31 cellular contexts compared by ENCODE assay signal in genomic region chr12:93603762-93604161, GRCh38. TPM values are rescaled to one million over a fixed set of nuclear protein-coding genes. Genes with fewer than 3 reads are reported as not detected.
DNase-seq lines count a peak whose midpoint lies in the region; ATAC-seq and TF ChIP-seq lines count a peak whose summit lies in the region.
"Had no signal": no experiment of that assay in that cellular context is flagged by ENCODE, and none has a peak within 500 bp of the region (broad histone marks: within the 10 kb centered on the region; RNA-seq: fewer than 3 reads in every experiment).

No MANE protein-coding gene starts in this region.

- H3K4me3 ChIP-seq in heart right ventricle: no peak overlapping the region
- no peak overlapping the region for H3K4me3 ChIP-seq in right atrium auricular region
- H3K4me3 ChIP-seq: A549, cardiac muscle cell, coronary artery, GM23338, lower lobe of right lung, skin epidermis had no signal

- 35 to 38% methylated on average over 4 of the region's 4 CpGs for WGBS in heart right ventricle, 2 donors

- H3K9me3 Mint-ChIP-seq in activated T-helper 2 cell treated with anti-CD3 and anti-CD28 coated beads, Interferon-gamma antibody, Interleukin-2, Interleukin-4, amounts not matched to agents 10 μg/mL and 5 μg/mL and 100 μg/mL, durations not matched to agents 14 hours and 24 hours and 36 hours: no peaks in the 10 kb centered on the region
- H3K9me3 Mint-ChIP-seq: activated B cell treated with CpG ODN at 0.5 μM for 24 hours; activated T-cell treated with anti-CD3 and anti-CD28 coated beads, Interleukin-2, amount 50 U/mL, for 4 hours; CD4-positive, alpha-beta memory T cell; GM23338; naive thymus-derived CD4-positive, alpha-beta T cell; stimulated activated naive B cell treated with anti-CD40 and anti-IgM and Interleukin-4, amounts not matched to agents 10 μg/mL and 1 μg/mL and 100 μg/mL, for 72 hours; T-cell; type B pancreatic cell had no signal

- TF ChIP-seq CTCF in heart right ventricle (IDR thresholded peaks at IDR 0.05) (peak in 3 of 9 donors; percentile 21 to 25 (median 24)), right atrium auricular region (IDR thresholded peaks at IDR 0.05) (no peak), foreskin keratinocyte (conservative IDR thresholded peaks at IDR 0.05) (peak; percentile 26)

- H3K27me3 Mint-ChIP-seq in activated T-helper 2 cell treated with anti-CD3 and anti-CD28 coated beads, Interferon-gamma antibody, Interleukin-2, Interleukin-4, amounts not matched to agents 10 μg/mL and 5 μg/mL and 100 μg/mL, durations not matched to agents 14 hours and 24 hours and 36 hours (ENCODE audit: low read depth): peaks cover 22% of the 10 kb centered on the region

- H3K4me1 ChIP-seq in heart right ventricle: peaks cover 12 to 20% (median 18%) of the 10 kb centered on the region in 9 donors
- H3K4me1 ChIP-seq in right atrium auricular region: peaks cover 0 to 16% of the 10 kb centered on the region in 2 donors
- no peaks in the 10 kb centered on the region for H3K4me1 ChIP-seq in foreskin keratinocyte
- H3K4me1 ChIP-seq: A549 had no signal

- H3K27ac ChIP-seq in heart right ventricle: peak overlapping the region in 6 of 10 donors; percentile 49 to 83 (median 70)
- H3K27ac ChIP-seq in right atrium auricular region: no peak overlapping the region
- H3K27ac ChIP-seq in foreskin keratinocyte: no peak overlapping the region
- H3K27ac ChIP-seq: A549, cardiac muscle cell had no signal

- ATAC-seq in heart right ventricle (peak in 4 of 8 donors; percentile 35 to 83 (median 70)), foreskin keratinocyte (no peak), HG02678 (IDR thresholded peaks at IDR 0.05; ENCODE audit: unreplicated experiment) (no peak)
- ATAC-seq: activated T-cell treated with anti-CD3 and anti-CD28 coated beads, Interleukin-2, amount 50 U/mL, for 4 hours; GM23338; lower lobe of right lung; naive thymus-derived CD4-positive, alpha-beta T cell; stimulated activated naive B cell treated with anti-CD40 and anti-IgM and Interleukin-4, amounts not matched to agents 10 μg/mL and 1 μg/mL and 100 μg/mL, for 72 hours; T-cell had no signal

- intact Hi-C loops in heart right ventricle (cut with DNase I): no loop called here
- intact Hi-C loops in activated T-helper 2 cell treated with anti-CD3 and anti-CD28 coated beads, Interferon-gamma antibody, Interleukin-2, Interleukin-4, amounts not matched to agents 10 μg/mL and 5 μg/mL and 100 μg/mL, durations not matched to agents 14 hours and 24 hours and 36 hours (cut with micrococcal nuclease): no loop called here

- H3K27me3 ChIP-seq in heart right ventricle: no peaks in the 10 kb centered on the region
- no peaks in the 10 kb centered on the region for H3K27me3 ChIP-seq in right atrium auricular region
- no peaks in the 10 kb centered on the region for H3K27me3 ChIP-seq in foreskin keratinocyte
- H3K27me3 ChIP-seq: cardiac muscle cell had no signal

- DNase-seq in heart right ventricle: no peak
- no peak for DNase-seq in right atrium auricular region (ENCODE audit: low spot score)
- DNase-seq in NCI-H446 treated with DMSO at 0.1 percent for 48 hours (lab: John Stamatoyannopoulos, UW): peak; percentile 44
- DNase-seq in foreskin keratinocyte: no peak
- DNase-seq in activated T-helper 2 cell treated with anti-CD3 and anti-CD28 coated beads, Interferon-gamma antibody, Interleukin-2, Interleukin-4, amounts not matched to agents 10 μg/mL and 5 μg/mL and 100 μg/mL, durations not matched to agents 14 hours and 24 hours and 36 hours (ENCODE audit: low spot score): no peak
- DNase-seq in iPS-NIHi7 (ENCODE audit: extremely low spot score): no peak
- DNase-seq in cerebellum (ENCODE audit: low spot score): no peak
- DNase-seq: activated B cell treated with CpG ODN at 0.5 μM for 24 hours; activated CD4-positive, alpha-beta T cell treated with anti-CD3 and anti-CD28 coated beads, Interleukin-2, amount 50 U/mL, for 1 hour; activated gamma-delta T cell treated with Interleukin-2 at 50 U/mL for 16 hours; activated T-cell treated with anti-CD3 and anti-CD28 coated beads, Interleukin-2, amount 50 U/mL, for 4 hours; CD4-positive, alpha-beta memory T cell; foreskin fibroblast; lower lobe of right lung; midbrain; naive thymus-derived CD4-positive, alpha-beta T cell; NCI-H1092 treated with DMSO at 0.1 percent for 48 hours; NCI-H187 treated with DMSO at 0.1 percent for 48 hours; NCI-H2171 treated with DMSO at 0.1 percent for 48 hours; NCI-H524 treated with DMSO at 0.1 percent for 48 hours; RPMI8226; stimulated activated naive B cell treated with anti-CD40 and anti-IgM and Interleukin-4, amounts not matched to agents 10 μg/mL and 1 μg/mL and 100 μg/mL, for 72 hours; T-cell had no signal

- no peaks in the 10 kb centered on the region for H3K36me3 Mint-ChIP-seq in activated T-helper 2 cell treated with anti-CD3 and anti-CD28 coated beads, Interferon-gamma antibody, Interleukin-2, Interleukin-4, amounts not matched to agents 10 μg/mL and 5 μg/mL and 100 μg/mL, durations not matched to agents 14 hours and 24 hours and 36 hours (ENCODE audit: low read depth)
- H3K36me3 Mint-ChIP-seq: CD4-positive, alpha-beta memory T cell; IgD-negative memory B cell; naive thymus-derived CD4-positive, alpha-beta T cell; stimulated activated naive B cell treated with anti-CD40 and anti-IgM and Interleukin-4, amounts not matched to agents 10 μg/mL and 1 μg/mL and 100 μg/mL, for 72 hours; T-cell; type B pancreatic cell had no signal

- H3K36me3 ChIP-seq in heart right ventricle (no peaks in the 10 kb centered on the region), right atrium auricular region (no peaks in the 10 kb centered on the region)
- H3K36me3 ChIP-seq: cardiac muscle cell, lower lobe of right lung had no signal

- H3K4me3 Mint-ChIP-seq in activated T-helper 2 cell treated with anti-CD3 and anti-CD28 coated beads, Interferon-gamma antibody, Interleukin-2, Interleukin-4, amounts not matched to agents 10 μg/mL and 5 μg/mL and 100 μg/mL, durations not matched to agents 14 hours and 24 hours and 36 hours (ENCODE audit: low read depth): no peak overlapping the region
- H3K4me3 Mint-ChIP-seq: activated B cell treated with CpG ODN at 0.5 μM for 24 hours; activated T-cell treated with anti-CD3 and anti-CD28 coated beads, Interleukin-2, amount 50 U/mL, for 4 hours; CD4-positive, alpha-beta memory T cell; GM23338; IgD-negative memory B cell; naive thymus-derived CD4-positive, alpha-beta T cell; stimulated activated naive B cell treated with anti-CD40 and anti-IgM and Interleukin-4, amounts not matched to agents 10 μg/mL and 1 μg/mL and 100 μg/mL, for 72 hours; T-cell; type B pancreatic cell had no signal

- H3K4me1 Mint-ChIP-seq in activated T-helper 2 cell treated with anti-CD3 and anti-CD28 coated beads, Interferon-gamma antibody, Interleukin-2, Interleukin-4, amounts not matched to agents 10 μg/mL and 5 μg/mL and 100 μg/mL, durations not matched to agents 14 hours and 24 hours and 36 hours (ENCODE audit: low read depth): no peaks in the 10 kb centered on the region
- H3K4me1 Mint-ChIP-seq: activated B cell treated with CpG ODN at 0.5 μM for 24 hours; CD4-positive, alpha-beta memory T cell; IgD-negative memory B cell; T-cell had no signal

- H3K9me3 ChIP-seq in heart right ventricle (no peaks in the 10 kb centered on the region), right atrium auricular region (no peaks in the 10 kb centered on the region)
- H3K9me3 ChIP-seq: A549, lower lobe of right lung had no signal

- no peak overlapping the region for H3K27ac Mint-ChIP-seq in activated T-helper 2 cell treated with anti-CD3 and anti-CD28 coated beads, Interferon-gamma antibody, Interleukin-2, Interleukin-4, amounts not matched to agents 10 μg/mL and 5 μg/mL and 100 μg/mL, durations not matched to agents 14 hours and 24 hours and 36 hours
- H3K27ac Mint-ChIP-seq: activated B cell treated with CpG ODN at 0.5 μM for 24 hours; GM23338; IgD-negative memory B cell; naive thymus-derived CD4-positive, alpha-beta T cell; stimulated activated naive B cell treated with anti-CD40 and anti-IgM and Interleukin-4, amounts not matched to agents 10 μg/mL and 1 μg/mL and 100 μg/mL, for 72 hours; T-cell; type B pancreatic cell had no signal

RNA-seq across cellular contexts. Expression of gene SOCS2, which starts 31.3 kb away (rescaled TPM):
- total RNA-seq in heart right ventricle: 10 to 100 TPM in 9 of 10 donors, 1 to 10 TPM in 1; 8.6 to 35.1 (median 18.3) TPM
- polyA plus RNA-seq in heart right ventricle: 10 to 100 TPM; 14.9 to 19.5 TPM
- total RNA-seq in right atrium auricular region: 10 to 100 TPM; 21.4 to 25.5 TPM
- total RNA-seq in foreskin keratinocyte: 18.1 and 24.8 TPM in 2 replicates
- 15.1 and 15.2 TPM in 2 replicates for polyA plus RNA-seq in foreskin keratinocyte
- 34.9 and 37.3 TPM in 2 replicates for total RNA-seq in activated T-helper 2 cell treated with anti-CD3 and anti-CD28 coated beads, Interferon-gamma antibody, Interleukin-2, Interleukin-4, amounts not matched to agents 10 μg/mL and 5 μg/mL and 100 μg/mL, durations not matched to agents 14 hours and 24 hours and 36 hours
- total RNA-seq in cerebellum: 45.9 TPM

Comparison
In these comparisons a context has a peak if more than half of its experiments do, and no peak if none do; other contexts are left out.
1. H3K27ac ChIP-seq: peak in heart right ventricle (6 of 10); none in right atrium auricular region (0 of 2) and foreskin keratinocyte (single experiment).